Comparison of ENCODE assay signal across 34 cellular contexts in the genomic region with DNA sequence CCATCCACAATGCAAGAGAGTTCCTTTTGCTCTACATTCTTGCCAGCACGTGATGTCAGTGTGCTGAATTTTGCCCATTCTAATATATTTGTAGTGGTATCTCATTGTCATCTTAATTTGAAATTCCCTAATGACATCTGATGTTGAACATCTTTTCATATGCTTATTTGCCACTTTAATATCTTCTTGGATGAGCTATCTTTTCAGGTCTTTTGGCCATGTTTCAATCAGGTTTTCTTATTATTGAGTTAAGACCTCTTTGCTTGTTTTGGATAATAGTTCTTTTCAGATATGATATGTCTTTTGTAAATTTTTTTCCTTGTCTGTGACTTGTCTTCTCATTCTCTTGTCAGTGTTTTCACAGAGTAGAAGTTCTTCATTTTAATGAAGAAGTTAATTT. TPM values are rescaled to one million over a fixed set of nuclear protein-coding genes. Genes with fewer than 3 reads are reported as not detected.
DNase-seq lines count a peak whose midpoint lies in the region; ATAC-seq, FAIRE-seq and TF ChIP-seq lines count a peak whose summit lies in the region.
"Had no signal": no experiment of that assay in that cellular context is flagged by ENCODE, and none has a peak within 500 bp of the region (broad histone marks: within the 10 kb centered on the region; RNA-seq: fewer than 3 reads in every experiment).

No MANE protein-coding gene starts in this region.

- no peaks in the 10 kb centered on the region for H3K27me3 Mint-ChIP-seq in CD8-positive, alpha-beta T cell (ENCODE audit: low read depth)
- H3K27me3 Mint-ChIP-seq: B cell had no signal

- H3K4me1 ChIP-seq in SK-N-SH (ENCODE audit: control insufficient read depth in 1 of 2, insufficient read depth in 2 of 2, low read depth in 1 of 2, low read length in 1 of 2) (0 out of 4 replicates have a peak, but pooled peaks cover 0 to 2% of the 10 kb centered on the region in 2 experiments), A549 (no peaks in the 10 kb centered on the region), HCT116 (ENCODE audit: control insufficient read depth in 1 of 2, insufficient read depth in 2 of 2, low read length in 2 of 2) (peaks cover 0 to 7% of the 10 kb centered on the region in 2 experiments; a peak in 1 of 4 replicates), endothelial cell of umbilical vein (ENCODE audit: control insufficient read depth, extremely low read depth, insufficient read depth, low read length) (no peaks in the 10 kb centered on the region)
- no peaks in the 10 kb centered on the region for H3K4me1 ChIP-seq in CD8-positive, alpha-beta T cell (ENCODE audit: insufficient read depth, low read length)
- H3K4me1 ChIP-seq: BE2C; BLaER1; BLaER1 treated with 17β-estradiol and CSF1 and Interleukin-3, amounts not matched to agents 10 nM and 100 nM had no signal

- no peak overlapping the region for H3K4me3 ChIP-seq in SK-N-SH (ENCODE audit: low read depth in 2 of 2, low read length in 1 of 2)
- no peak overlapping the region for H3K4me3 ChIP-seq in A549
- H3K4me3 ChIP-seq in HCT116 (replicated peaks in 1 of 2; ENCODE audit: low read depth in 1 of 2, low read length in 2 of 2), result no peak overlapping the region
- H3K4me3 ChIP-seq in endothelial cell of umbilical vein (replicated peaks in 1 of 3; ENCODE audit: insufficient read depth in 1 of 3, low read depth in 1 of 3, low read length in 3 of 3), result no peak overlapping the region
- H3K4me3 ChIP-seq in CD8-positive, alpha-beta T cell (ENCODE audit: low read depth, low read length), result no peak overlapping the region
- H3K4me3 ChIP-seq: BLaER1; BLaER1 treated with 17β-estradiol and CSF1 and Interleukin-3, amounts not matched to agents 10 nM and 100 nM had no signal

- FAIRE-seq in A549 (lab: Jason Lieb, UNC) (peak; percentile 7), endothelial cell of umbilical vein (lab: Jason Lieb, UNC) (peak; percentile 52)
- FAIRE-seq: D721Med had no signal

- TF ChIP-seq CTCF in SK-N-SH (IDR thresholded peaks at IDR 0.05), result no peak
- TF ChIP-seq CTCF in A549 (IDR thresholded peaks at IDR 0.05), result no peak
- no peak for TF ChIP-seq CTCF in HCT116 (IDR thresholded peaks at IDR 0.05 in 2 of 3, conservative IDR thresholded peaks at IDR 0.05 in 1 of 3; ENCODE audit: borderline replicate concordance in 1 of 3, insufficient read depth in 1 of 3, low read depth in 2 of 3, low read length in 2 of 3)
- no peak for TF ChIP-seq CTCF in endothelial cell of umbilical vein (IDR thresholded peaks at IDR 0.05; ENCODE audit: extremely low read depth in 1 of 2, insufficient read depth in 1 of 2, low read depth in 1 of 2, low read length in 2 of 2)
- no peak for TF ChIP-seq CTCF in CD8-positive, alpha-beta T cell (IDR thresholded peaks at IDR 0.05)

- H4K20me1 ChIP-seq in SK-N-SH (ENCODE audit: insufficient read depth), result no peaks in the 10 kb centered on the region
- no peaks in the 10 kb centered on the region for H4K20me1 ChIP-seq in HCT116 (ENCODE audit: insufficient read depth)
- no peaks in the 10 kb centered on the region for H4K20me1 ChIP-seq in endothelial cell of umbilical vein (replicated peaks; ENCODE audit: control insufficient read depth, extremely low read depth, insufficient read depth, low read length)
- H4K20me1 ChIP-seq: BLaER1; BLaER1 treated with 17β-estradiol and CSF1 and Interleukin-3, amounts not matched to agents 10 nM and 100 nM had no signal

- H3K36me3 Mint-ChIP-seq in CD8-positive, alpha-beta T cell, result no peaks in the 10 kb centered on the region
- H3K36me3 Mint-ChIP-seq: CD14-positive monocyte; CD4-positive, alpha-beta memory T cell; CD4-positive, CD25-positive, alpha-beta regulatory T cell had no signal

- POLR2A ChIA-PET in SK-N-SH (lab: Yijun Ruan, JAX) (no interaction called here), A549 (lab: Yijun Ruan, JAX) (no interaction called here), HCT116 (lab: Charles Lee) (no interaction called here), endothelial cell of umbilical vein (lab: Charles Lee) (no interaction called here)
- POLR2A ChIA-PET in CD8-positive, alpha-beta T cell (lab: Charles Lee), result no interaction called here

- H2AFZ ChIP-seq in SK-N-SH (ENCODE audit: low read depth) (no peak overlapping the region), HCT116 (ENCODE audit: low read depth, low read length, poor library complexity, severe bottlenecking) (peak overlapping the region; percentile 84), endothelial cell of umbilical vein (ENCODE audit: low read depth, low read length) (no peak overlapping the region)

- H3K36me3 ChIP-seq in SK-N-SH (replicated peaks in 1 of 2; ENCODE audit: control insufficient read depth in 1 of 2, insufficient read depth in 2 of 2, low read length in 1 of 2), result no peaks in the 10 kb centered on the region
- H3K36me3 ChIP-seq in HCT116 (ENCODE audit: control insufficient read depth in 1 of 2, insufficient read depth in 2 of 2, low read length in 2 of 2), result no peaks in the 10 kb centered on the region
- H3K36me3 ChIP-seq in endothelial cell of umbilical vein (ENCODE audit: control insufficient read depth in 2 of 2, extremely low read depth in 1 of 2, insufficient read depth in 2 of 2, low read length in 2 of 2), result no peaks in the 10 kb centered on the region
- no peaks in the 10 kb centered on the region for H3K36me3 ChIP-seq in CD8-positive, alpha-beta T cell (ENCODE audit: insufficient read depth, low read length)
- H3K36me3 ChIP-seq: BE2C; BLaER1; BLaER1 treated with 17β-estradiol and CSF1 and Interleukin-3, amounts not matched to agents 10 nM and 100 nM had no signal

- TF ChIP-seq POLR2A in A549 (IDR thresholded peaks at IDR 0.05; ENCODE audit: low read length), result no peak
- TF ChIP-seq POLR2A in HCT116 (IDR thresholded peaks at IDR 0.05; ENCODE audit: borderline replicate concordance, extremely low read depth, insufficient read depth, insufficient read length), result no peak
- TF ChIP-seq POLR2A in endothelial cell of umbilical vein (IDR thresholded peaks at IDR 0.05; ENCODE audit: low read depth, low read length), result no peak

- dilution Hi-C loops in endothelial cell of umbilical vein (cut with MboI; ENCODE audit: extremely low pct_ligation_motif_present, low sequenced_read_pairs), result no loop called here

- no peak for DNase-seq in SK-N-SH
- DNase-seq in A549 (ENCODE audit: low read depth in 1 of 2, low spot score in 1 of 2), result no peak
- no peak for DNase-seq in HCT116 (ENCODE audit: low read depth, low spot score)
- DNase-seq in endothelial cell of umbilical vein (ENCODE audit: low read depth, low spot score), result no peak
- no peak for DNase-seq in CD8-positive, alpha-beta T cell
- DNase-seq in NCI-H774 (lab: John Stamatoyannopoulos, UW), result no peak
- DNase-seq in NCI-H2029 (lab: John Stamatoyannopoulos, UW), result no peak
- DNase-seq: 8988T; ACHN; AML-193; BE2C; C1 segment of cervical spinal cord; Caco-2; Calu3; CD4-positive, alpha-beta memory T cell; CD4-positive, alpha-beta T cell; CD4-positive, CD25-positive, alpha-beta regulatory T cell; CD8-positive, alpha-beta memory T cell; COR-L47; DMS 273 treated with DMSO at 0.1 percent for 48 hours; DMS153; DMS53; DMS79; DMS79 treated with DMSO at 0.1 percent for 48 hours; DND-41; EL had no signal

- H3K4me3 Mint-ChIP-seq in CD8-positive, alpha-beta T cell, result no peak overlapping the region
- H3K4me3 Mint-ChIP-seq: B cell; CD14-positive monocyte; CD4-positive, alpha-beta memory T cell; CD4-positive, alpha-beta T cell; CD4-positive, CD25-positive, alpha-beta regulatory T cell; CD8-positive, alpha-beta memory T cell had no signal

- no peak overlapping the region for H3K4me2 ChIP-seq in SK-N-SH
- no peak overlapping the region for H3K4me2 ChIP-seq in A549
- H3K4me2 ChIP-seq in HCT116 (ENCODE audit: low read length), result no peak overlapping the region
- H3K4me2 ChIP-seq in endothelial cell of umbilical vein (ENCODE audit: insufficient read depth, low read length), result no peak overlapping the region
- H3K4me2 ChIP-seq: BLaER1; BLaER1 treated with 17β-estradiol and CSF1 and Interleukin-3, amounts not matched to agents 10 nM and 100 nM had no signal

- H3K9me2 ChIP-seq in SK-N-SH (no peaks in the 10 kb centered on the region), HCT116 (ENCODE audit: insufficient read depth) (no peaks in the 10 kb centered on the region; the same call in 1 of the 2 replicates)

- H3K79me2 ChIP-seq in SK-N-SH (ENCODE audit: insufficient read depth) (no peaks in the 10 kb centered on the region), HCT116 (ENCODE audit: insufficient read depth, low read length) (no peaks in the 10 kb centered on the region), endothelial cell of umbilical vein (ENCODE audit: control insufficient read depth, insufficient read depth, low read length) (no peaks in the 10 kb centered on the region)

- no peak for TF ChIP-seq RAD21 in SK-N-SH (IDR thresholded peaks at IDR 0.05; ENCODE audit: low read length)
- no peak for TF ChIP-seq RAD21 in A549 (conservative IDR thresholded peaks at IDR 0.05 in 1 of 2, IDR thresholded peaks at IDR 0.05 in 1 of 2)
- no peak for TF ChIP-seq RAD21 in HCT116 (IDR thresholded peaks at IDR 0.05; ENCODE audit: low read depth)

- H3F3A ChIP-seq in SK-N-SH (replicated peaks; ENCODE audit: insufficient read depth), result no peaks in the 10 kb centered on the region

- no peak overlapping the region for H3K27ac ChIP-seq in SK-N-SH (ENCODE audit: low read depth in 2 of 2, low read length in 1 of 2)
- no peak overlapping the region for H3K27ac ChIP-seq in A549
- no peak overlapping the region for H3K27ac ChIP-seq in HCT116 (ENCODE audit: low read depth, low read length)
- H3K27ac ChIP-seq in endothelial cell of umbilical vein (ENCODE audit: insufficient read depth, low read depth, low read length), result no peak overlapping the region
- no peak overlapping the region for H3K27ac ChIP-seq in CD8-positive, alpha-beta T cell (ENCODE audit: low read depth, low read length)
- H3K27ac ChIP-seq: 22Rv1; BLaER1; BLaER1 treated with 17β-estradiol and CSF1 and Interleukin-3, amounts not matched to agents 10 nM and 100 nM; C4-2B had no signal

- no peak overlapping the region for H3K27ac Mint-ChIP-seq in CD8-positive, alpha-beta T cell
- H3K27ac Mint-ChIP-seq: B cell; CD14-positive monocyte; CD4-positive, alpha-beta memory T cell; CD4-positive, alpha-beta T cell; CD4-positive, CD25-positive, alpha-beta regulatory T cell; CD8-positive, alpha-beta memory T cell had no signal

- RAD21 ChIA-PET in HCT116 (lab: Charles Lee; ENCODE audit: low non-redundant PET in 1 of 2, low total read pairs in 2 of 2, uncharacterized antibody in 2 of 2, unreplicated experiment in 2 of 2), result no interaction called here

- no peaks in the 10 kb centered on the region for H3K9me1 ChIP-seq in endothelial cell of umbilical vein (replicated peaks; ENCODE audit: control insufficient read depth, extremely low read depth, insufficient read depth, low read length)

- CTCF ChIA-PET in SK-N-SH (lab: Yijun Ruan, JAX) (no interaction called here), A549 (lab: Yijun Ruan, JAX) (no interaction called here), HCT116 (lab: Charles Lee) (no interaction called here), endothelial cell of umbilical vein (lab: Charles Lee) (no interaction called here)
- CTCF ChIA-PET in CD8-positive, alpha-beta T cell (lab: Charles Lee), result no interaction called here

- no peak overlapping the region for H3K9ac ChIP-seq in SK-N-SH
- H3K9ac ChIP-seq in HCT116 (ENCODE audit: low read length), result no peak overlapping the region
- H3K9ac ChIP-seq in endothelial cell of umbilical vein (replicated peaks; ENCODE audit: extremely low read depth, insufficient read depth, low read length), result no peak overlapping the region
- H3K9ac ChIP-seq: BLaER1; BLaER1 treated with 17β-estradiol and CSF1 and Interleukin-3, amounts not matched to agents 10 nM and 100 nM had no signal

- no TSS peak for BruUV-seq in HCT116 (replicated peaks; lab: Mats Ljungman, UMichigan)
- no TSS peak for BruUV-seq in endothelial cell of umbilical vein (replicated peaks; lab: Mats Ljungman, UMichigan)

- H3K27me3 ChIP-seq in SK-N-SH (ENCODE audit: insufficient read depth) (no peaks in the 10 kb centered on the region), HCT116 (ENCODE audit: insufficient read depth, low read length) (no peaks in the 10 kb centered on the region), endothelial cell of umbilical vein (ENCODE audit: control insufficient read depth in 2 of 2, insufficient read depth in 2 of 2, low read length in 2 of 2) (peaks cover 2 to 5% of the 10 kb centered on the region in 2 experiments)
- no peaks in the 10 kb centered on the region for H3K27me3 ChIP-seq in CD8-positive, alpha-beta T cell (ENCODE audit: insufficient read depth, low read length)
- H3K27me3 ChIP-seq: BE2C; BLaER1; BLaER1 treated with 17β-estradiol and CSF1 and Interleukin-3, amounts not matched to agents 10 nM and 100 nM had no signal

- no peaks in the 10 kb centered on the region for H3K9me3 ChIP-seq in SK-N-SH
- H3K9me3 ChIP-seq in A549, result no peaks in the 10 kb centered on the region
- H3K9me3 ChIP-seq in HCT116 (ENCODE audit: control insufficient read depth in 1 of 2, insufficient read depth in 1 of 2, low read depth in 1 of 2, low read length in 2 of 2), result no peaks in the 10 kb centered on the region
- H3K9me3 ChIP-seq in endothelial cell of umbilical vein (replicated peaks; ENCODE audit: control insufficient read depth, insufficient read depth, low read length), result no peaks in the 10 kb centered on the region
- H3K9me3 ChIP-seq in CD8-positive, alpha-beta T cell (ENCODE audit: low read length), result no peaks in the 10 kb centered on the region
- H3K9me3 ChIP-seq: BE2C, Caco-2 had no signal

- no peaks in the 10 kb centered on the region for H3K4me1 Mint-ChIP-seq in CD8-positive, alpha-beta T cell (ENCODE audit: low read depth)
- H3K4me1 Mint-ChIP-seq: B cell; CD14-positive monocyte; CD4-positive, alpha-beta memory T cell; CD8-positive, alpha-beta memory T cell had no signal

- intact Hi-C loops in HCT116 (cut with micrococcal nuclease) (no loop called here), endothelial cell of umbilical vein (cut with micrococcal nuclease) (no loop called here)
- intact Hi-C loops in CD8-positive, alpha-beta T cell (cut with DNase I, micrococcal nuclease), result no loop called here

- H3K9me3 Mint-ChIP-seq in CD8-positive, alpha-beta T cell, result no peaks in the 10 kb centered on the region
- H3K9me3 Mint-ChIP-seq: CD4-positive, alpha-beta T cell; CD8-positive, alpha-beta memory T cell had no signal

- ATAC-seq in SK-N-SH treated with all-trans-retinoic acid at 6 μM for 48 hours (no peak; the same call in 2 of the 3 replicates), A549 (no peak), HCT116 (no peak)
- no peak for ATAC-seq in CD8-positive, alpha-beta T cell

- no peak for TF ChIP-seq EP300 in SK-N-SH (IDR thresholded peaks at IDR 0.05; ENCODE audit: borderline replicate concordance in 1 of 2, low read depth in 1 of 2, low read length in 1 of 2)
- no peak for TF ChIP-seq EP300 in A549 (IDR thresholded peaks at IDR 0.05)

- 67% methylated on average over 1 of the region's 1 CpG for WGBS in SK-N-SH (ENCODE audit: low lambda C conversion rate)
- 9% methylated on average over 1 of the region's 1 CpG for WGBS in A549 (ENCODE audit: missing lambda C conversion rate)

RNA-seq across cellular contexts. Expression of gene FAM3C, which starts 20.4 kb away (rescaled TPM):
- 80.0 and 111 TPM in 2 replicates for polyA plus RNA-seq in SK-N-SH (2012; rRNA removed)
- 150 and 225 TPM in 2 replicates for polyA plus RNA-seq in SK-N-SH (2012; cell fraction: cytosol; rRNA removed)
- polyA plus RNA-seq in SK-N-SH (2012; cell fraction: nucleus; rRNA removed), result 26.5 and 70.6 TPM in 2 replicates
- polyA plus RNA-seq in A549 (2011; rRNA removed), result 28.7 and 46.4 TPM in 2 replicates
- polyA plus RNA-seq in A549 (2012; cell fraction: cytosol; rRNA removed), result 11.1 and 11.6 TPM in 2 replicates
- 4.5 and 8.4 TPM in 2 replicates for polyA plus RNA-seq in A549 (2012; cell fraction: nucleus; rRNA removed)
- 29.1 to 31.7 TPM (median 29.4 TPM) in 3 replicates for polyA plus RNA-seq in A549 (2017; fragmentation: RNase III; extraction: RNeasy Plus Mini Kit Qiagen cat#74134 plus additional on column Dnase treatment)
- polyA minus RNA-seq in A549 (2011; rRNA and poly(A)+ RNA removed), result 5.9 and 7.4 TPM in 2 replicates
- total RNA-seq in HCT116 (2021; ENCODE audit: unreplicated experiment), result 322 TPM
- 103 and 148 TPM in 2 replicates for polyA plus RNA-seq in HCT116 (2012)
- 50.0 and 54.5 TPM in 2 replicates for total RNA-seq in endothelial cell of umbilical vein
- 13.9 and 20.2 TPM in 2 replicates for polyA plus RNA-seq in endothelial cell of umbilical vein
- 30.7 and 31.3 TPM in 2 replicates for polyA plus RNA-seq in endothelial cell of umbilical vein (2011; cell fraction: cytosol; rRNA removed)
- 40.4 and 49.0 TPM in 2 replicates for polyA plus RNA-seq in endothelial cell of umbilical vein (2011; cell fraction: nucleus; rRNA removed)
- polyA plus RNA-seq in endothelial cell of umbilical vein (2012), result 60.0 and 71.2 TPM in 2 replicates
- polyA minus RNA-seq in endothelial cell of umbilical vein, result 12.5 and 15.1 TPM in 2 replicates
- 5.3 TPM for polyA minus RNA-seq in endothelial cell of umbilical vein (2011; cell fraction: cytosol; rRNA and poly(A)+ RNA removed)
- polyA minus RNA-seq in endothelial cell of umbilical vein (2011; cell fraction: nucleus; rRNA and poly(A)+ RNA removed), result 41.3 and 61.8 TPM in 2 replicates
- 10 to 100 TPM; 11.7 to 11.9 TPM for total RNA-seq in CD8-positive, alpha-beta T cell
